Comparison of ENCODE assay signal across 16 cellular contexts in genomic region chr2:118498943-118499342, GRCh38.
A peak's percentile ranks its signal among the peaks of the same experiment; 100 is the strongest.
DNase-seq lines count a peak whose midpoint lies in the region; ATAC-seq and TF ChIP-seq lines count a peak whose summit lies in the region.
"Had no signal": no experiment of that assay in that cellular context is flagged by ENCODE, and none has a peak within 500 bp of the region (broad histone marks: within the 10 kb centered on the region; RNA-seq: fewer than 3 reads in every experiment).

No MANE protein-coding gene starts in this region.

- H3K9me3 Mint-ChIP-seq in endodermal cell = no peaks in the 10 kb centered on the region

- ATAC-seq in HG03139 (IDR thresholded peaks at IDR 0.05; ENCODE audit: unreplicated experiment) = no peak
- ATAC-seq: HCT116 had no signal

- H3K27me3 ChIP-seq in H7 (ENCODE audit: control insufficient read depth, insufficient read depth, low read length) (no peaks in the 10 kb centered on the region), endodermal cell (ENCODE audit: control insufficient read depth, insufficient read depth, low read length, poor library complexity, severe bottlenecking) (peaks cover 13% of the 10 kb centered on the region), MM.1S (replicated peaks; ENCODE audit: insufficient read depth, low read length) (no peaks in the 10 kb centered on the region), dorsolateral prefrontal cortex (peaks cover 0 to 37% (median 0%) of the 10 kb centered on the region in 45 donors), thyroid gland (no peaks in the 10 kb centered on the region)

- H3K4me1 ChIP-seq in endodermal cell (ENCODE audit: control insufficient read depth, insufficient read depth, low read length) = no peaks in the 10 kb centered on the region
- no peaks in the 10 kb centered on the region for H3K4me1 ChIP-seq in MM.1S (ENCODE audit: low read length)
- H3K4me1 ChIP-seq in thyroid gland = no peaks in the 10 kb centered on the region

- peaks cover 27% of the 10 kb centered on the region for H3K27me3 Mint-ChIP-seq in endodermal cell (ENCODE audit: insufficient read depth)

- H2AFZ ChIP-seq in MM.1S (ENCODE audit: low read length) = no peak overlapping the region
- H2AFZ ChIP-seq: GM23248 had no signal

- no peak overlapping the region for H3K4me3 ChIP-seq in H7 (ENCODE audit: insufficient read depth, low read depth, low read length)
- H3K4me3 ChIP-seq in endodermal cell (ENCODE audit: low read length) = no peak overlapping the region
- H3K4me3 ChIP-seq in MM.1S (ENCODE audit: low read length) = no peak overlapping the region
- no peak overlapping the region for H3K4me3 ChIP-seq in dorsolateral prefrontal cortex
- no peak overlapping the region for H3K4me3 ChIP-seq in thyroid gland (replicated peaks in 1 of 3)
- H3K4me3 ChIP-seq: GM23248 had no signal

- H3K27ac Mint-ChIP-seq in endodermal cell = no peak overlapping the region
- H3K27ac Mint-ChIP-seq: CD4-positive, alpha-beta memory T cell had no signal

- H3K9me2 ChIP-seq in MM.1S (replicated peaks; ENCODE audit: insufficient read depth, low read length) = no peaks in the 10 kb centered on the region

- H3K9ac ChIP-seq in endodermal cell (ENCODE audit: extremely low read depth, low read length, poor library complexity, severe bottlenecking) (no peak overlapping the region), MM.1S (ENCODE audit: low read length) (no peak overlapping the region)
- H3K9ac ChIP-seq: GM23248 had no signal

- DNase-seq in H7 (peak; percentile 50), NCI-H69 (lab: John Stamatoyannopoulos, UW) (peak; percentile 4), endodermal cell (peak; percentile 36), iPS-NIHi7 (ENCODE audit: extremely low spot score) (peak; percentile 40), MM.1S (no peak), dorsolateral prefrontal cortex (no peak), thyroid gland (no peak)
- DNase-seq: C1 segment of cervical spinal cord; Calu3; CD4-positive, alpha-beta memory T cell; COR-L47; DMS79 treated with DMSO at 0.1 percent for 48 hours; GF-D8; GM23248 had no signal

- H3K4me1 Mint-ChIP-seq in endodermal cell = peaks cover 6% of the 10 kb centered on the region
- H3K4me1 Mint-ChIP-seq: CD4-positive, alpha-beta memory T cell had no signal

- no peak overlapping the region for H3K27ac ChIP-seq in endodermal cell (ENCODE audit: low read depth, low read length)
- no peak overlapping the region for H3K27ac ChIP-seq in MM.1S (ENCODE audit: low read length)
- H3K27ac ChIP-seq in dorsolateral prefrontal cortex = no peak overlapping the region
- H3K27ac ChIP-seq in thyroid gland = no peak overlapping the region
- H3K27ac ChIP-seq: GM23248 had no signal

- no peak for TF ChIP-seq POLR2A in thyroid gland (IDR thresholded peaks at IDR 0.05)

- intact Hi-C loops in dorsolateral prefrontal cortex (cut with DNase I) = no loop called here
- intact Hi-C loops in thyroid gland (cut with DNase I) = no loop called here

- TF ChIP-seq CTCF in endodermal cell (conservative IDR thresholded peaks at IDR 0.05) (peak; percentile 40), MM.1S (IDR thresholded peaks at IDR 0.05; ENCODE audit: low read length) (no peak), dorsolateral prefrontal cortex (IDR thresholded peaks at IDR 0.05 in 54 of 56, conservative IDR thresholded peaks at IDR 0.05 in 2 of 56; ENCODE audit: low read depth in 1 of 56, partially characterized antibody in 56 of 56) (no peak), thyroid gland (IDR thresholded peaks at IDR 0.05) (no peak)

- H3K36me3 Mint-ChIP-seq in endodermal cell (ENCODE audit: low read depth) = no peaks in the 10 kb centered on the region
- H3K36me3 Mint-ChIP-seq: CD4-positive, alpha-beta memory T cell had no signal

- H3K36me3 ChIP-seq in H7 (replicated peaks; ENCODE audit: control insufficient read depth, insufficient read depth, low read length) (no peaks in the 10 kb centered on the region), endodermal cell (ENCODE audit: control insufficient read depth, insufficient read depth, low read length) (no peaks in the 10 kb centered on the region), MM.1S (replicated peaks; ENCODE audit: insufficient read depth, low read length) (no peaks in the 10 kb centered on the region), thyroid gland (no peaks in the 10 kb centered on the region)

- H3K4me2 ChIP-seq in MM.1S (ENCODE audit: low read depth, low read length) = no peak overlapping the region

- no peak overlapping the region for H3K4me3 Mint-ChIP-seq in endodermal cell
- H3K4me3 Mint-ChIP-seq: CD4-positive, alpha-beta memory T cell had no signal

- no peaks in the 10 kb centered on the region for H4K20me1 ChIP-seq in MM.1S (ENCODE audit: insufficient read depth, low read length)

- H3K9me3 ChIP-seq in endodermal cell (ENCODE audit: control insufficient read depth, low read length) = no peaks in the 10 kb centered on the region
- H3K9me3 ChIP-seq in MM.1S (replicated peaks; ENCODE audit: insufficient read depth, low read length) = no peaks in the 10 kb centered on the region
- H3K9me3 ChIP-seq in thyroid gland = no peaks in the 10 kb centered on the region

- H3K79me2 ChIP-seq in MM.1S (ENCODE audit: low read length) = no peaks in the 10 kb centered on the region

- no peaks in the 10 kb centered on the region for H3F3A ChIP-seq in MM.1S (ENCODE audit: insufficient read depth, low read length)

Comparison
In these comparisons a context has a peak if more than half of its experiments do, and no peak if none do; other contexts are left out.
1. DNase-seq: peak in H7 (single experiment), NCI-H69 (single experiment), endodermal cell (single experiment) and iPS-NIHi7 (single experiment); none in MM.1S (single experiment), dorsolateral prefrontal cortex (0 of 10) and thyroid gland (0 of 2).